ENCODE assay signal across 8 cellular contexts in the genomic region with DNA sequence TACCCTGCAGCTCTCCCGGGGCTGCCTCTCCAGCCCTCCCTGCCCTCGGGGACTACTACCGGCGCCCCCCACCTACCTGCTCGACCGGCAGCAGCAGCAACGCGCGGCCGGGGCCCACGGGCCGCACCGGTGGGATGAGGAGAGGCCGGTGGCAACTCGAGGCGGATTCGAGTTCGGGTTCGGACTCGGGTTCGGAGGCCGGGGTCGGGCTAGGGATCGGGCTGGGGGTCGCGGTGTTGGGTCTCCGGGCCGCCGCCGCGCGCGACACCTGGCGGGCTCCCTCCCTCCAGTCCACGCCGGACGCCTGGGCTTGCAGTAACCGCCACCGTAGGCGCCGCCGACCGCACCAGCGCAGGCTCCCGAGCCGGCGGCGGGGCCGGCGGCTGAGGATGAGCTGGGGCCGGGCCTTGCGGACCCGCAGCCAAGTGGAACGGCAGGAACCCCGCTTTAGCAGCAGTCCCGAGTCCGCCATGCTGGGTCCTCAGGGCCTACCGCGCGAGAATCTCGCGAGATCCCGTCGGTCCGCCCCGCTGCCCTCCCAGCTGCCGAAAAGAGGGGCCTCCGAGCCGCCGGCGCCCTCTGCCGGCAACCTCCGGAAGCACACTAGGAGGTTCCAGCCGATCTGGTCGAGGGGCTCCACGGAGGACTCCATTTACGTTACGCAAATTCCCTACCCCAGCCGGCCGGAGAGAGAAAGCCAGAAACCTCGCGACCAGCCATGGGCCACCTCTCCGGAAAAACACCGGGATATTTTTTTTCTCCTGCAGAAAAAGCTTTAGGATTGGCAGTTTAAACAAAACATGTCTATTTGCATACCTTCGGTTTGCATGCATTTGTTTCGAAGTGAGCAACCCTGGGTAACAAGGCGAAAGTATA. TPM values are rescaled to one million over a fixed set of nuclear protein-coding genes. Genes with fewer than 3 reads are reported as not detected.
DNase-seq lines count a peak whose midpoint lies in the region; ATAC-seq, FAIRE-seq and TF ChIP-seq lines count a peak whose summit lies in the region.

A gene (minus strand): TSS at position 483 of the 876 bp plus-strand sequence. CDS start 11 bp downstream, at position 472.

- H3K4me1 Mint-ChIP-seq in activated naive CD8-positive, alpha-beta T cell treated with anti-CD3 and anti-CD28 coated beads for 36 hours = peaks cover 15% of the 10 kb centered on the region

- DNase-seq in NCI-H1092 (lab: John Stamatoyannopoulos, UW) (peak; percentile 99), SKM-1 treated with dmso at 0.1 percent for 144 hours (lab: John Stamatoyannopoulos, UW; ENCODE audit: unreplicated experiment) (peak; percentile 85), Right ventricle myocardium inferior (ENCODE audit: missing footprints) (peak; percentile 98), pancreas (peak; percentile 90 to 98 (median 94)), tibial artery (peak; percentile 88 to 96)
- peak; percentile 95 for DNase-seq in activated naive CD8-positive, alpha-beta T cell treated with anti-CD3 and anti-CD28 coated beads for 36 hours

- H3K4me3 ChIP-seq in pancreas = peak within 1 kb of the TSS; percentile 94 to 100 (median 100)
- peak within 1 kb of the TSS; percentile 85 to 100 for H3K4me3 ChIP-seq in tibial artery

- intact Hi-C loops in Right ventricle myocardium inferior (cut with DNase I) = loop anchor here (1.0 to 5.0 kb wide), 2 partner anchors 47 to 73 kb away; no protein-coding TSS in a partner anchor
- intact Hi-C loops in pancreas (cut with DNase I) = loop anchor here in 1 of 3 donors (10.0 kb wide), 1 partner anchor 91 kb away; no protein-coding TSS in a partner anchor
- intact Hi-C loops in tibial artery (cut with DNase I; ENCODE audit: low total_unique reads) = loop anchor here (10.0 kb wide), 1 partner anchor 69 kb away; no protein-coding TSS in a partner anchor

- H3K36me3 ChIP-seq in pancreas (peaks cover 3 to 10% (median 9%) of the 10 kb centered on the region in 3 donors), tibial artery (peaks cover 13 to 24% (median 19%) of the 10 kb centered on the region in 3 donors)

- H3K9me3 ChIP-seq in pancreas (no peaks in the 10 kb centered on the region), tibial artery (no peaks in the 10 kb centered on the region)

- peaks cover 8% of the 10 kb centered on the region for H3K36me3 Mint-ChIP-seq in activated naive CD8-positive, alpha-beta T cell treated with anti-CD3 and anti-CD28 coated beads for 36 hours

- H3K27ac ChIP-seq in pancreas (peak within 1 kb of the TSS; percentile 37 to 60 (median 52)), tibial artery (peak within 1 kb of the TSS; percentile 77 to 86)

- H3K9me3 Mint-ChIP-seq in activated naive CD8-positive, alpha-beta T cell treated with anti-CD3 and anti-CD28 coated beads for 36 hours = no peaks in the 10 kb centered on the region

- H3K27ac Mint-ChIP-seq in activated naive CD8-positive, alpha-beta T cell treated with anti-CD3 and anti-CD28 coated beads for 36 hours = peak within 1 kb of the TSS; percentile 77

- H3K27me3 Mint-ChIP-seq in activated naive CD8-positive, alpha-beta T cell treated with anti-CD3 and anti-CD28 coated beads for 36 hours = no peaks in the 10 kb centered on the region

- ATAC-seq in HG02610 (IDR thresholded peaks at IDR 0.05; ENCODE audit: unreplicated experiment) (peak; percentile 93), Right ventricle myocardium inferior (peak; percentile 95), pancreas (peak; percentile 98 to 100 (median 100))

- WGBS in pancreas, 2 donors = 0 to 1% methylated on average over 80 to 87 of the region's 87 CpGs

- TF ChIP-seq CTCF in GM12801 (IDR thresholded peaks at IDR 0.05; ENCODE audit: extremely low read depth, insufficient read length) (peak; percentile 44), pancreas (IDR thresholded peaks at IDR 0.05) (peak; percentile 89 to 98 (median 97)), tibial artery (IDR thresholded peaks at IDR 0.05) (peak; percentile 96 to 98)

- H3K4me1 ChIP-seq in pancreas (peaks cover 0 to 17% (median 11%) of the 10 kb centered on the region in 3 donors), tibial artery (peaks cover 0 to 27% (median 23%) of the 10 kb centered on the region in 4 donors)

- no peak for FAIRE-seq in pancreas (lab: Jason Lieb, UNC)

- H3K4me3 Mint-ChIP-seq in activated naive CD8-positive, alpha-beta T cell treated with anti-CD3 and anti-CD28 coated beads for 36 hours = peak within 1 kb of the TSS; percentile 87

- H3K27me3 ChIP-seq in pancreas (no peaks in the 10 kb centered on the region), tibial artery (no peaks in the 10 kb centered on the region)

RNA-seq across cellular contexts. Expression of the gene that starts here (rescaled TPM):
- 10 to 100 TPM; 54.1 to 55.1 TPM for total RNA-seq in activated naive CD8-positive, alpha-beta T cell treated with anti-CD3 and anti-CD28 coated beads for 36 hours
- total RNA-seq in Right ventricle myocardium inferior (12.6 TPM), pancreas (10 to 100 TPM; 10.3 to 15.1 (median 12.6) TPM)
- 1 to 10 TPM; 7.5 to 8.0 TPM for polyA plus RNA-seq in pancreas

Comparison
In these comparisons a context has a peak if more than half of its experiments do, and no peak if none do; other contexts are left out.
1. Peak in every context shown above with its lines: DNase-seq, ATAC-seq, H3K4me3 ChIP-seq and H3K27ac ChIP-seq.
2. CTCF ChIP-seq: peak in every context shown above with its lines; median percentile 97 in pancreas; 97 in tibial artery; 44 in GM12801.